In genomic region chr11:978781-979180, GRCh38 we compare ENCODE assay signal across 17 cellular contexts. TPM values are rescaled to one million over a fixed set of nuclear protein-coding genes. Genes with fewer than 3 reads are reported as not detected.
"Had no signal": no experiment of that assay in that cellular context is flagged by ENCODE, and none has a peak within 500 bp of the region (broad histone marks: within the 10 kb centered on the region; RNA-seq: fewer than 3 reads in every experiment).

No MANE protein-coding gene starts in this region.

- H3K9me3 ChIP-seq: esophagus squamous epithelium, heart left ventricle, tibial artery had no signal

- H3K9me3 Mint-ChIP-seq: activated naive CD4-positive, alpha-beta T cell treated with anti-CD3 and anti-CD28 coated beads, Interleukin-2, amount 50 U/mL, for 24 hours; activated T-helper 2 cell treated with anti-CD3 and anti-CD28 coated beads, Interferon-gamma antibody, Interleukin-2, Interleukin-4, amounts not matched to agents 10 μg/mL and 5 μg/mL and 100 μg/mL, durations not matched to agents 14 hours and 24 hours and 36 hours; natural killer cell; T-cell had no signal

- H3K27ac Mint-ChIP-seq: activated T-helper 2 cell treated with anti-CD3 and anti-CD28 coated beads, Interferon-gamma antibody, Interleukin-2, Interleukin-4, amounts not matched to agents 10 μg/mL and 5 μg/mL and 100 μg/mL, durations not matched to agents 14 hours and 24 hours and 36 hours; T-cell had no signal

- ATAC-seq: natural killer cell, T-cell had no signal

- H3K27me3 ChIP-seq: dorsolateral prefrontal cortex, esophagus squamous epithelium, heart left ventricle, tibial artery had no signal

- DNase-seq: activated CD8-positive, alpha-beta memory T cell treated with anti-CD3 and anti-CD28 coated beads for 24 hours; anterior cingulate cortex; dorsolateral prefrontal cortex; esophagus squamous epithelium; foreskin fibroblast; heart left ventricle; natural killer cell; occipital lobe; stimulated activated CD4-positive, alpha-beta T cell treated with anti-CD3 and anti-CD28 coated beads, Interleukin-15, amount 100 ng/mL, for 24 hours; stimulated activated CD4-positive, alpha-beta T cell treated with anti-CD3 and anti-CD28 coated beads, Interleukin-4, amount 100 ng/mL, for 24 hours; T-cell; T1000; tibial artery had no signal

- H3K27me3 Mint-ChIP-seq: activated naive CD4-positive, alpha-beta T cell treated with anti-CD3 and anti-CD28 coated beads, Interleukin-2, amount 50 U/mL, for 24 hours; T-cell had no signal

- H3K36me3 Mint-ChIP-seq: natural killer cell had no signal

- H3K4me3 Mint-ChIP-seq: activated naive CD4-positive, alpha-beta T cell treated with anti-CD3 and anti-CD28 coated beads, Interleukin-2, amount 50 U/mL, for 24 hours; natural killer cell; T-cell had no signal

- H3K4me1 ChIP-seq: esophagus squamous epithelium had no signal

- H3K4me3 ChIP-seq: dorsolateral prefrontal cortex, esophagus squamous epithelium, heart left ventricle, tibial artery had no signal

- H3K27ac ChIP-seq: esophagus squamous epithelium, heart left ventricle, tibial artery had no signal

- FAIRE-seq: bronchial epithelial cell, islet of Langerhans had no signal

RNA-seq across cellular contexts. Expression of gene MUC6, which starts 57.7 kb away (rescaled TPM):
- total RNA-seq: activated T-helper 2 cell treated with anti-CD3 and anti-CD28 coated beads, Interferon-gamma antibody, Interleukin-2, Interleukin-4, amounts not matched to agents 10 μg/mL and 5 μg/mL and 100 μg/mL, durations not matched to agents 14 hours and 24 hours and 36 hours; bronchial epithelial cell; dorsolateral prefrontal cortex; heart left ventricle; natural killer cell; occipital lobe had no signal
